Comparison of ENCODE assay signal across 16 cellular contexts in the genomic region with DNA sequence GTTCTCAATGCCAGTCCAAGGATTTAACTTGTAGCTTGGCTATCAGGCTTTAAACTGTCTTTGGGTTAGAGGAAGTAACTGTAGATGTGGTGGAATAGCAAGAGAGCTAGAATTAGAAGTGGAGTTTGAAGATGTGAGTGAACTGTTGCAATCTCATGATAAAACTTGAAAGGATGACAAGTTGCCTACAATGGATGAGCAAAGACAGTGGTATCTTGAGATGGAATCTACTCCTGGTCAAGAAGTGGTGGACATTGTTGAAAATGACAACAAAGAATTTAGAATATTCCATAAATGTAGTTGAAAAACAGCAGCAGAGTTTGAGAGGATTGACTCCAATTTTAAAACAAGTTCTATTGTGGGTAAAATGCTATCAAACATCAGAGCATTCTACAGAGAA.
"Had no signal": no experiment of that assay in that cellular context is flagged by ENCODE, and none has a peak within 500 bp of the region (broad histone marks: within the 10 kb centered on the region; RNA-seq: fewer than 3 reads in every experiment).

No MANE protein-coding gene starts in this region.

- H3K9me3 ChIP-seq: transverse colon had no signal

- H3K4me3 ChIP-seq: transverse colon had no signal

- DNase-seq: activated CD4-positive, alpha-beta T cell treated with anti-CD3 and anti-CD28 coated beads, Interleukin-2, amount 10 ng/mL, durations not matched to agents 7 days and 5 days; activated CD4-positive, CD25-positive, alpha-beta regulatory T cell; activated CD8-positive, alpha-beta memory T cell treated with anti-CD3 and anti-CD28 coated beads for 24 hours; activated naive CD4-positive, alpha-beta T cell treated with Interleukin-2 at 50 U/mL for 16 hours; aorta; effector memory CD4-positive, alpha-beta T cell; foreskin keratinocyte; left ventricle myocardium superior; nucleus accumbens; right cardiac atrium; small intestine; stimulated activated CD4-positive, alpha-beta T cell treated with anti-CD3 and anti-CD28 coated beads, Interleukin-4, amount 100 ng/mL, for 4 hours; stimulated activated CD8-positive, alpha-beta memory T cell treated with anti-CD3 and anti-CD28 coated beads, Interleukin-4, amount 100 ng/mL, for 48 hours; stimulated activated naive CD4-positive, alpha-beta T cell treated with Interleukin-2 at 50 U/mL for 16 hours; substantia nigra; transverse colon had no signal

- H3K27me3 ChIP-seq: foreskin keratinocyte, transverse colon had no signal

- H3K36me3 ChIP-seq: transverse colon had no signal

- H3K27ac ChIP-seq: foreskin keratinocyte, transverse colon had no signal
